ENCODE assay signal across 8 cellular contexts in genomic region chr11:19777032-19777341, GRCh38.
DNase-seq lines count a peak whose midpoint lies in the region; ATAC-seq lines count a peak whose summit lies in the region.

No MANE protein-coding gene starts in this region.

- ATAC-seq in GM21619 (IDR thresholded peaks at IDR 0.05; ENCODE audit: unreplicated experiment): peak; percentile 9

- H3K4me3 ChIP-seq in skeletal muscle cell (ENCODE audit: low read depth, low read length): peak overlapping the region; percentile 42

- peak; percentile 25 for DNase-seq in ELR (ENCODE audit: low read depth)
- peak; percentile 32 for DNase-seq in NCI-H2196 treated with DMSO at 0.1 percent for 48 hours (lab: John Stamatoyannopoulos, UW; ENCODE audit: unreplicated experiment)
- DNase-seq in glomerular visceral epithelial cell (ENCODE audit: extremely low spot score): peak; percentile 15
- no peak for DNase-seq in skeletal muscle cell (ENCODE audit: low read depth)
- DNase-seq in mesenteric fat pad (ENCODE audit: low spot score): no peak
- no peak for DNase-seq in SKM-1 treated with dmso at 0.1 percent for 144 hours (lab: John Stamatoyannopoulos, UW; ENCODE audit: unreplicated experiment)
- no peak for DNase-seq in germinal center (ENCODE audit: low spot score)

Comparison
In these comparisons a context has a peak if more than half of its experiments do, and no peak if none do; other contexts are left out.
1. DNase-seq: peak in ELR (single experiment), NCI-H2196 treated with DMSO at 0.1 percent for 48 hours (single experiment) and glomerular visceral epithelial cell (single experiment); none in skeletal muscle cell (single experiment), mesenteric fat pad (single experiment), SKM-1 treated with dmso at 0.1 percent for 144 hours (single experiment) and germinal center (single experiment).